Comparison of ENCODE assay signal across 26 cellular contexts in the genomic region with DNA sequence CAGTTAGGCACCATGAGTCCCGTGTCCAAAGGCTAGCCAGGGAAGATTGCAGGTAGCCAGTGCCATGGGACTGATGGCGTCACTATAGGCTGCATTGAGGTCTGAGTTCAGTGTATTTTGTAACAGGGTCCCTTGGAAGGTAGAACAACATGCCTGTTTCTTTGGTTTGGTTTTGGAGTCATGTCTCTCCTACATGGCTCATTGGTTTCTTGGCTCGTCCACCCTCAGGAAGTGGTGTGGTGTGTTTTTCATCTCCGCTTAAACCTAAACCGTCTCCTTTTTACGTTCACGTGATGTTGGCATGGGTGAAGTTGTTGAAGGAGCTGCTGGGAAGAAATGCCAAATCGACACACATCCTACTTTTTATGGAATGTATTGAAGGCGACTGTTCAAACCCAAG.
DNase-seq lines count a peak whose midpoint lies in the region; ATAC-seq and TF ChIP-seq lines count a peak whose summit lies in the region.
"Had no signal": no experiment of that assay in that cellular context is flagged by ENCODE, and none has a peak within 500 bp of the region (broad histone marks: within the 10 kb centered on the region; RNA-seq: fewer than 3 reads in every experiment).

No MANE protein-coding gene starts in this region.

- no peak for ATAC-seq in GM19324 (IDR thresholded peaks at IDR 0.05; ENCODE audit: low FRiP score, unreplicated experiment)
- ATAC-seq in HG03135 (IDR thresholded peaks at IDR 0.05; ENCODE audit: unreplicated experiment) = no peak
- ATAC-seq: activated naive CD4-positive, alpha-beta T cell treated with anti-CD3 and anti-CD28 coated beads, Interleukin-2, amount 50 U/mL, for 72 hours; activated T-cell treated with anti-CD3 and anti-CD28 coated beads, Interleukin-2, amount 50 U/mL, for 72 hours; heart left ventricle; lower lobe of right lung had no signal

- H3K4me1 ChIP-seq in rectal smooth muscle tissue (ENCODE audit: control insufficient read depth, insufficient read depth, low read length) (peaks cover 2% of the 10 kb centered on the region), GM23248 (ENCODE audit: insufficient read depth) (no peaks in the 10 kb centered on the region; the same call in 1 of the 2 replicates)
- H3K4me1 ChIP-seq: uterus had no signal

- H3K9ac ChIP-seq in rectal smooth muscle tissue (ENCODE audit: low read length) = no peak overlapping the region
- no peak overlapping the region for H3K9ac ChIP-seq in GM23248

- peaks cover 6% of the 10 kb centered on the region for H3F3A ChIP-seq in GM23248 (ENCODE audit: insufficient read depth)

- no peaks in the 10 kb centered on the region for H3K9me3 ChIP-seq in GM23248 (ENCODE audit: low read depth)
- H3K9me3 ChIP-seq: heart left ventricle, lower lobe of right lung, uterus had no signal

- H2AFZ ChIP-seq in GM23248 = no peak overlapping the region

- in situ Hi-C loops in GM23248 (cut with MboI) = no loop called here

- H3K36me3 ChIP-seq in rectal smooth muscle tissue (ENCODE audit: control insufficient read depth, insufficient read depth, low read length) (peaks cover 13% of the 10 kb centered on the region), GM23248 (ENCODE audit: low read depth) (peaks cover 57% of the 10 kb centered on the region)
- H3K36me3 ChIP-seq: uterus had no signal

- peaks cover 6% of the 10 kb centered on the region; the same call in 1 of the 2 replicates for H4K20me1 ChIP-seq in GM23248 (ENCODE audit: insufficient read depth)

- no peak overlapping the region for H3K4me2 ChIP-seq in GM23248 (ENCODE audit: unreplicated experiment)

- no peak for TF ChIP-seq CTCF in epithelial cell of proximal tubule (conservative IDR thresholded peaks at IDR 0.05; ENCODE audit: low read depth, low read length)

- no peak overlapping the region for H3K4me3 ChIP-seq in epithelial cell of proximal tubule (ENCODE audit: low read depth, low read length)
- no peak overlapping the region for H3K4me3 ChIP-seq in rectal smooth muscle tissue (ENCODE audit: low read length)
- H3K4me3 ChIP-seq in GM23248 = no peak overlapping the region
- H3K4me3 ChIP-seq: heart left ventricle, lower lobe of right lung, uterus had no signal

- WGBS in GM23248 (ENCODE audit: low coverage in 1 of 2, low lambda C conversion rate in 2 of 2, missing lambda C conversion rate in 2 of 2), 2 experiments = 93 to 99% methylated on average over 9 of the region's 9 CpGs

- peak overlapping the region; percentile 7 for H3K27ac ChIP-seq in rectal smooth muscle tissue (ENCODE audit: low read depth, low read length)
- H3K27ac ChIP-seq in GM23248 = no peak overlapping the region
- H3K27ac ChIP-seq: 22Rv1, brain microvascular endothelial cell, heart left ventricle, HL-60, lower lobe of right lung, RWPE1 had no signal

- no peaks in the 10 kb centered on the region for H3K27me3 ChIP-seq in rectal smooth muscle tissue (ENCODE audit: control insufficient read depth, insufficient read depth, low read length)
- no peaks in the 10 kb centered on the region for H3K27me3 ChIP-seq in GM23248 (replicated peaks; ENCODE audit: insufficient read depth)
- H3K27me3 ChIP-seq: brain microvascular endothelial cell, heart left ventricle, uterus had no signal

- no peaks in the 10 kb centered on the region for H3K9me2 ChIP-seq in GM23248 (ENCODE audit: insufficient read depth)

- DNase-seq in DMS79 treated with DMSO at 0.1 percent for 48 hours (lab: John Stamatoyannopoulos, UW) (peak; percentile 7), DMS79 (lab: John Stamatoyannopoulos, UW) (no peak), NCI-H2029 treated with DMSO at 0.1 percent for 48 hours (lab: John Stamatoyannopoulos, UW) (peak; percentile 21), epithelial cell of proximal tubule (ENCODE audit: low read depth) (peak; percentile 87), GM23248 (no peak)
- DNase-seq: activated CD4-positive, CD25-positive, alpha-beta regulatory T cell treated with anti-CD3 and anti-CD28 coated beads, Interleukin-2, amount 50 U/mL, for 72 hours; activated T-cell treated with anti-CD3 and anti-CD28 coated beads, Interleukin-2, amount 50 U/mL, for 72 hours; AML-193; brain microvascular endothelial cell; endodermal cell; GDM1; heart left ventricle; KG1; lower lobe of right lung; NCI-H187; NCI-H524; nucleus accumbens; stimulated activated CD4-positive, alpha-beta T cell treated with anti-CD3 and anti-CD28 coated beads, Interleukin-12 subunit alpha, Interleukin-12 subunit beta, amount 100 ng/mL, for 4 hours; uterus had no signal

- H3K79me2 ChIP-seq in GM23248 (ENCODE audit: insufficient read depth) = peaks cover 98% of the 10 kb centered on the region

Comparison
In these comparisons a context has a peak if more than half of its experiments do, and no peak if none do; other contexts are left out.
1. DNase-seq: peak in DMS79 treated with DMSO at 0.1 percent for 48 hours (single experiment), NCI-H2029 treated with DMSO at 0.1 percent for 48 hours (single experiment) and epithelial cell of proximal tubule (single experiment); none in DMS79 (single experiment) and GM23248 (single experiment).